ENCODE assay signal across 23 cellular contexts in genomic region chr16:56275801-56276200, GRCh38.
"Had no signal": no experiment of that assay in that cellular context is flagged by ENCODE, and none has a peak within 500 bp of the region (broad histone marks: within the 10 kb centered on the region; RNA-seq: fewer than 3 reads in every experiment).

No MANE protein-coding gene starts in this region.

- H3K27ac ChIP-seq: cardiac muscle cell, gastrocnemius medialis, hepatocyte, left lung, pancreas, suprapubic skin, tibial nerve, upper lobe of right lung, uterus had no signal

- H3K4me1 Mint-ChIP-seq: nephron had no signal

- H3K4me3 Mint-ChIP-seq: naive thymus-derived CD4-positive, alpha-beta T cell; nephron; stimulated activated effector memory CD8-positive, alpha-beta T cell treated with anti-CD3 and anti-CD28 coated beads, Interleukin-12 subunit alpha, Interleukin-12 subunit beta, amount 100 ng/mL, for 72 hours had no signal

- H3K27ac Mint-ChIP-seq: naive thymus-derived CD4-positive, alpha-beta T cell; nephron; progenitor cell of endocrine pancreas; stimulated activated effector memory CD8-positive, alpha-beta T cell treated with anti-CD3 and anti-CD28 coated beads, Interleukin-12 subunit alpha, Interleukin-12 subunit beta, amount 100 ng/mL, for 72 hours had no signal

- H3K9me3 Mint-ChIP-seq: stimulated activated effector memory CD8-positive, alpha-beta T cell treated with anti-CD3 and anti-CD28 coated beads, Interleukin-12 subunit alpha, Interleukin-12 subunit beta, amount 100 ng/mL, for 72 hours had no signal

- FAIRE-seq: kidney, pancreas had no signal

- DNase-seq: cortex of kidney; effector CD4-positive, alpha-beta T cell; gastrocnemius medialis; kidney; left cardiac atrium; left lung; mesenchymal stem cell; midbrain; naive thymus-derived CD4-positive, alpha-beta T cell; stimulated activated CD4-positive, alpha-beta T cell treated with anti-CD3 and anti-CD28 coated beads, Interleukin-2, amount 100 ng/mL, for 24 hours; stimulated activated CD4-positive, alpha-beta T cell treated with anti-CD3 and anti-CD28 coated beads, Interleukin-4, amount 100 ng/mL, for 24 hours; stimulated activated naive CD4-positive, alpha-beta T cell treated with Interleukin-2 at 50 U/mL for 16 hours; stomach; upper lobe of right lung; uterus had no signal
